ENCODE assay signal across 12 cellular contexts in genomic region chr1:24189528-24189927, GRCh38. TPM values are rescaled to one million over a fixed set of nuclear protein-coding genes. Genes with fewer than 3 reads are reported as not detected.
DNase-seq lines count a peak whose midpoint lies in the region; ATAC-seq and TF ChIP-seq lines count a peak whose summit lies in the region.
"Had no signal": no experiment of that assay in that cellular context is flagged by ENCODE, and none has a peak within 500 bp of the region (broad histone marks: within the 10 kb centered on the region; RNA-seq: fewer than 3 reads in every experiment).

No MANE protein-coding gene starts in this region.

- WGBS in gastroesophageal sphincter (ENCODE audit: low coverage in 1 of 2), 2 donors: 80 to 94% methylated on average over 4 to 6 of the region's 7 CpGs

- H3K36me3 ChIP-seq in gastroesophageal sphincter: no peaks in the 10 kb centered on the region
- H3K36me3 ChIP-seq: pancreas, SJSA1 had no signal

- intact Hi-C loops in CD14-positive monocyte (cut with micrococcal nuclease): loop anchor here in 1 of 2 donors (5.0 kb wide), 1 partner anchor 37 kb away; no protein-coding TSS in a partner anchor

- TF ChIP-seq EP300 in gastroesophageal sphincter (IDR thresholded peaks at IDR 0.05): no peak

- peak; percentile 24 for ATAC-seq in GM18520 (IDR thresholded peaks at IDR 0.05; ENCODE audit: unreplicated experiment)
- no peak for ATAC-seq in gastroesophageal sphincter
- ATAC-seq: pancreas had no signal

- DNase-seq in CD14-positive monocyte (ENCODE audit: low spot score) (peak; percentile 65), RPMI7951 (ENCODE audit: low read depth) (peak; percentile 36), germinal center (ENCODE audit: low spot score) (peak; percentile 77), NCI-H446 (lab: John Stamatoyannopoulos, UW) (no peak), occipital lobe (lab: John Stamatoyannopoulos, UW) (no peak)
- no peak for DNase-seq in activated effector memory CD4-positive, alpha-beta T cell treated with anti-CD3 and anti-CD28 coated beads, Interleukin-2, amount 50 U/mL, for 16 hours
- DNase-seq: NCI-H1092, pancreas had no signal

- H3K27me3 Mint-ChIP-seq in CD14-positive monocyte (ENCODE audit: low read depth in 3 of 3): peaks cover 29 to 47% (median 45%) of the 10 kb centered on the region in 3 donors

- H3K4me1 Mint-ChIP-seq in CD14-positive monocyte: peaks cover 60% of the 10 kb centered on the region

- peaks cover 11 to 24% of the 10 kb centered on the region in 2 donors for H3K36me3 Mint-ChIP-seq in CD14-positive monocyte

- H3K4me1 ChIP-seq in gastroesophageal sphincter: peaks cover 0 to 16% (median 5%) of the 10 kb centered on the region in 3 donors
- H3K4me1 ChIP-seq: pancreas had no signal

- H3K4me3 ChIP-seq in gastroesophageal sphincter: no peak overlapping the region
- H3K4me3 ChIP-seq: pancreas, SJSA1 had no signal

- H3K4me3 Mint-ChIP-seq in CD14-positive monocyte: peak overlapping the region in 1 of 2 donors; percentile 77

- peak overlapping the region; percentile 78 to 95 (median 86) for H3K27ac Mint-ChIP-seq in CD14-positive monocyte

- peaks cover 2 to 20% (median 9%) of the 10 kb centered on the region in 7 donors for H3K9me3 Mint-ChIP-seq in CD14-positive monocyte

- no peak for TF ChIP-seq POLR2A in gastroesophageal sphincter (IDR thresholded peaks at IDR 0.05)

- H3K9me3 ChIP-seq in gastroesophageal sphincter: no peaks in the 10 kb centered on the region
- H3K9me3 ChIP-seq: pancreas, SJSA1 had no signal

- TF ChIP-seq CTCF in CD14-positive monocyte (IDR thresholded peaks at IDR 0.05) (no peak), gastroesophageal sphincter (IDR thresholded peaks at IDR 0.05) (no peak)

- no peak overlapping the region for H3K27ac ChIP-seq in gastroesophageal sphincter
- H3K27ac ChIP-seq: C4-2B, pancreas, SJSA1 had no signal

- H3K27me3 ChIP-seq in gastroesophageal sphincter: peaks cover 52% of the 10 kb centered on the region
- H3K27me3 ChIP-seq: pancreas had no signal

RNA-seq across cellular contexts. Expression of gene IFNLR1, which starts 2.4 kb away (rescaled TPM):
- not detected for polyA plus RNA-seq in CD14-positive monocyte
- total RNA-seq in RPMI7951 (2014; rRNA removed; shearing (Covaris generic)): 11.7 and 12.8 TPM in 2 replicates
- 0.16 TPM for total RNA-seq in occipital lobe
- total RNA-seq in gastroesophageal sphincter: 1 to 10 TPM in 3 of 4 donors, under 1 TPM in 1; 0.93 to 2.8 (median 1.2) TPM
- total RNA-seq: SJSA1 had no signal

RNA-seq across cellular contexts. Expression of gene IL22RA1, which starts 46.6 kb away (rescaled TPM):
- polyA plus RNA-seq in CD14-positive monocyte: not detected
- total RNA-seq in RPMI7951 (2014; rRNA removed; shearing (Covaris generic)): 1.6 and 2.3 TPM in 2 replicates
- total RNA-seq in occipital lobe (not detected), gastroesophageal sphincter (under 1 TPM in 2 of 4 donors, not detected in 2; 0.57 to 0.58 TPM)

Comparison
In these comparisons a context has a peak if more than half of its experiments do, and no peak if none do; other contexts are left out.
1. DNase-seq: peak in CD14-positive monocyte (single experiment), RPMI7951 (single experiment) and germinal center (single experiment); none in NCI-H446 (0 of 2), occipital lobe (single experiment) and activated effector memory CD4-positive, alpha-beta T cell treated with anti-CD3 and anti-CD28 coated beads, Interleukin-2, amount 50 U/mL, for 16 hours (single experiment).